Comparison of ENCODE assay signal across 4 cellular contexts in genomic region chr11:42299780-42300179, GRCh38.
TF ChIP-seq lines count a peak whose summit lies in the region.

No MANE protein-coding gene starts in this region.

TF ChIP-seq in HepG2, 621 proteins besides CTCF, POLR2A, EP300 and RAD21:
- no peak for TF ChIP-seq ZNF24 (IDR thresholded peaks at IDR 0.05)
- TF ChIP-seq MAFF (IDR thresholded peaks at IDR 0.05; ENCODE audit: low read depth, low read length): peak; percentile 62
- TF ChIP-seq MAFK (conservative IDR thresholded peaks at IDR 0.05 in 1 of 2, IDR thresholded peaks at IDR 0.05 in 1 of 2; ENCODE audit: low read length in 2 of 2): peak; percentile 40 to 66; a peak in 3 of 4 replicates

TF ChIP-seq in A549, 52 proteins besides CTCF, POLR2A, EP300 and RAD21:
- TF ChIP-seq RNF2 (IDR thresholded peaks at IDR 0.05; ENCODE audit: borderline replicate concordance, low read depth) (no peak), MAFK (IDR thresholded peaks at IDR 0.05; ENCODE audit: partially characterized antibody) (peak; percentile 49), KDM5A (IDR thresholded peaks at IDR 0.05) (no peak), EHMT2 (IDR thresholded peaks at IDR 0.05; ENCODE audit: low read depth) (no peak)

TF ChIP-seq in IMR-90, 13 proteins besides CTCF, POLR2A, EP300 and RAD21:
- TF ChIP-seq SMC3 (IDR thresholded peaks at IDR 0.05; ENCODE audit: low read depth, low read length) (no peak), MAFK (IDR thresholded peaks at IDR 0.05; ENCODE audit: low read depth, low read length) (peak; percentile 50)
TF ChIP-seq in IMR-90: peak in this region for 1.

TF ChIP-seq in K562, 482 proteins besides CTCF, POLR2A, EP300 and RAD21:
- no peak for TF ChIP-seq FOXM1 (IDR thresholded peaks at IDR 0.05; ENCODE audit: low read depth)
- no peak for TF ChIP-seq FOXM1 (CRISPR knock-in tag; IDR thresholded peaks at IDR 0.05; ENCODE audit: low read depth)
- no peak for TF ChIP-seq STAT5B (CRISPR knock-in tag; IDR thresholded peaks at IDR 0.05)
- peak; percentile 41 for TF ChIP-seq MAFG (tag; conservative IDR thresholded peaks at IDR 0.05)
- TF ChIP-seq ZNF316 (IDR thresholded peaks at IDR 0.05): peak; percentile 47; the same call in 1 of the 2 replicates
- TF ChIP-seq MCM7 (IDR thresholded peaks at IDR 0.05): no peak
- peak; percentile 28; the same call in 1 of the 2 replicates for TF ChIP-seq C11orf30 (IDR thresholded peaks at IDR 0.05; ENCODE audit: low read depth)
